Comparison of ENCODE assay signal across 28 cellular contexts in the genomic region with DNA sequence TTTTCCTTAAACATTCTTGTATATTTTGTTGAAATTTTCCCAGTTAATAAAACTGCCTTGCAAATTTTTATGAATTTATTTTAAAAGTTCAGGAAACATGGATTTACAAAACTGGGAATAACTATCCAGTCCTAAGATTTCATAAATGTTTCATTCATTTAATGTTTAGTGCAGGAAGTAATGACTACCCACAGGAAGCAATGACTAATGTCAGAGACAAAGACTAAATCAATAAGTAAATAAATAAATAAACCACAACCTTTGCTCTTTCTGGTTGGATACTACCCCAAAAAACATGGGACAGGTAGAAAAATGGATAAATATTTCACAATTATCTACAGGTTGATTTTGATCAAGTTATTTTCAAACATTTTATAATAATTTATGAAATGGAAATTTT. TPM values are rescaled to one million over a fixed set of nuclear protein-coding genes. Genes with fewer than 3 reads are reported as not detected.
"Had no signal": no experiment of that assay in that cellular context is flagged by ENCODE, and none has a peak within 500 bp of the region (broad histone marks: within the 10 kb centered on the region; RNA-seq: fewer than 3 reads in every experiment).

No MANE protein-coding gene starts in this region.

- H3K4me3 ChIP-seq: coronary artery, dorsolateral prefrontal cortex, esophagus muscularis mucosa, gastrocnemius medialis, heart right ventricle, left lung, lower lobe of right lung, neural progenitor cell, pancreas, stomach, thoracic aorta, transverse colon had no signal

- ATAC-seq: gastrocnemius medialis; heart right ventricle; left lung; lower lobe of right lung; natural killer cell treated with Interleukin-12 subunit alpha and Interleukin-12 subunit beta and Interleukin-15 and Interleukin-18, amount 100 ng/mL, for 72 hours; pancreas; right cardiac atrium had no signal

- H3K9ac ChIP-seq: neural progenitor cell had no signal

- H3K4me2 ChIP-seq: neural progenitor cell had no signal

- H3K36me3 ChIP-seq: esophagus muscularis mucosa, gastrocnemius medialis, heart right ventricle, left lung, lower lobe of right lung, neural progenitor cell, pancreas, stomach, thoracic aorta, transverse colon had no signal

- H3K9me3 ChIP-seq: esophagus muscularis mucosa, gastrocnemius medialis, heart right ventricle, left lung, lower lobe of right lung, pancreas, stomach, thoracic aorta, transverse colon had no signal

- H3K27ac ChIP-seq: coronary artery, dorsolateral prefrontal cortex, epithelial cell of prostate, esophagus muscularis mucosa, gastrocnemius medialis, heart right ventricle, left lung, lower lobe of right lung, neural progenitor cell, pancreas, stomach, thoracic aorta, transverse colon had no signal

- DNase-seq: dorsolateral prefrontal cortex; effector CD8-positive, alpha-beta T cell; gastrocnemius medialis; heart right ventricle; hypothalamus; islet precursor cell; left lung; lower lobe of right lung; mesenchymal stem cell; midbrain; nucleus accumbens; pancreas; right cardiac atrium; small intestine; stimulated activated CD4-positive, alpha-beta T cell treated with anti-CD3 and anti-CD28 coated beads, Interleukin-12 subunit alpha, Interleukin-12 subunit beta, amount 100 ng/mL, for 4 hours; stimulated activated naive CD4-positive, alpha-beta T cell; stomach; substantia nigra; transverse colon had no signal

- FAIRE-seq: pancreas, small intestine had no signal

- H2AFZ ChIP-seq: neural progenitor cell had no signal

- H3K27me3 ChIP-seq: esophagus muscularis mucosa, gastrocnemius medialis, neural progenitor cell, pancreas, stomach had no signal

- H3K4me1 ChIP-seq: left lung, lower lobe of right lung, neural progenitor cell, pancreas, stomach, transverse colon had no signal

RNA-seq across cellular contexts. Expression of a gene that starts 48.8 kb away (rescaled TPM):
- total RNA-seq: dorsolateral prefrontal cortex; esophagus muscularis mucosa; fibroblast of villous mesenchyme; gastrocnemius medialis; heart right ventricle; left lung; lower lobe of right lung; natural killer cell treated with Interleukin-12 subunit alpha and Interleukin-12 subunit beta and Interleukin-15 and Interleukin-18, amount 100 ng/mL, for 72 hours; pancreas; progenitor cell of endocrine pancreas; right cardiac atrium; thoracic aorta; ureter had no signal
- polyA plus RNA-seq: heart right ventricle, pancreas, right cardiac atrium, small intestine had no signal
